8 cellular contexts compared by ENCODE assay signal in genomic region chr21:16194851-16195251, GRCh38.
DNase-seq lines count a peak whose midpoint lies in the region; ATAC-seq and TF ChIP-seq lines count a peak whose summit lies in the region.

No MANE protein-coding gene starts in this region.

- intact Hi-C loops in esophagus muscularis mucosa (cut with DNase I): loop anchor here (10.0 kb wide), 1 partner anchor 120 kb away; no protein-coding TSS in a partner anchor

- H3K4me3 ChIP-seq in Karpas-422 (ENCODE audit: low read length) (no peak overlapping the region), esophagus muscularis mucosa (peak overlapping the region; percentile 30 to 57 (median 44)), neuronal stem cell (ENCODE audit: low read length in 2 of 2) (peak overlapping the region in 1 of 2 donors; percentile 56), SK-N-SH (ENCODE audit: low read depth in 2 of 2, low read length in 1 of 2) (no peak overlapping the region)

- no peak overlapping the region for H2BK12ac ChIP-seq in neuronal stem cell (ENCODE audit: low read length)

- no peaks in the 10 kb centered on the region for H3K79me1 ChIP-seq in neuronal stem cell (ENCODE audit: low read depth, low read length)

- no peaks in the 10 kb centered on the region for H3K9me2 ChIP-seq in Karpas-422 (replicated peaks; ENCODE audit: insufficient read depth, low read length)
- no peaks in the 10 kb centered on the region for H3K9me2 ChIP-seq in SK-N-SH

- H3F3A ChIP-seq in SK-N-SH (replicated peaks; ENCODE audit: insufficient read depth): no peaks in the 10 kb centered on the region

- H3K4me2 ChIP-seq in Karpas-422 (ENCODE audit: low read depth, low read length, poor library complexity, severe bottlenecking) (peak overlapping the region; percentile 68), neuronal stem cell (ENCODE audit: insufficient read depth, low read length, poor library complexity, severe bottlenecking) (no peak overlapping the region), SK-N-SH (no peak overlapping the region)

- H4K91ac ChIP-seq in neuronal stem cell (ENCODE audit: low read depth, low read length, poor library complexity): no peak overlapping the region

- H3K14ac ChIP-seq in neuronal stem cell (ENCODE audit: low read length): no peak overlapping the region

- no peaks in the 10 kb centered on the region for H3K27me3 ChIP-seq in Karpas-422 (ENCODE audit: low read length)
- H3K27me3 ChIP-seq in esophagus muscularis mucosa: no peaks in the 10 kb centered on the region
- no peaks in the 10 kb centered on the region for H3K27me3 ChIP-seq in neuronal stem cell (ENCODE audit: control insufficient read depth in 3 of 3, insufficient read depth in 3 of 3, low read depth in 1 of 3, low read length in 3 of 3)
- H3K27me3 ChIP-seq in SK-N-SH (ENCODE audit: insufficient read depth): no peaks in the 10 kb centered on the region

- ATAC-seq in GM18517 (IDR thresholded peaks at IDR 0.05; ENCODE audit: unreplicated experiment): no peak

- WGBS in esophagus muscularis mucosa: 42% methylated on average over 6 of the region's 6 CpGs
- WGBS in neuronal stem cell (ENCODE audit: extremely low coverage in 2 of 2, insufficient read length in 2 of 2, insufficient replicate concordance in 1 of 2), 2 donors: no CpG with 5 or more reads among the region's 6 CpGs
- 67% methylated on average over 6 of the region's 6 CpGs for WGBS in SK-N-SH (ENCODE audit: low lambda C conversion rate)

- DNase-seq in CMK (ENCODE audit: low read depth) (peak; percentile 37), Karpas-422 (no peak), esophagus muscularis mucosa (ENCODE audit: extremely low spot score) (no peak), neuronal stem cell (ENCODE audit: low spot score) (no peak), cortex of kidney (lab: John Stamatoyannopoulos, UW) (no peak), SK-N-SH (no peak), GM20000 (ENCODE audit: low spot score) (no peak)

- no peak overlapping the region for H3K4ac ChIP-seq in neuronal stem cell (ENCODE audit: low read length)

- no peaks in the 10 kb centered on the region for H4K20me1 ChIP-seq in Karpas-422 (ENCODE audit: insufficient read depth, low read depth, low read length)
- H4K20me1 ChIP-seq in SK-N-SH (ENCODE audit: insufficient read depth): no peaks in the 10 kb centered on the region

- H3K27ac ChIP-seq in Karpas-422 (ENCODE audit: low read length) (no peak overlapping the region), esophagus muscularis mucosa (replicated peaks in 1 of 4) (peak overlapping the region; percentile 62 to 74 (median 66)), neuronal stem cell (replicated peaks; ENCODE audit: low read length) (peak overlapping the region; percentile 91), SK-N-SH (ENCODE audit: low read depth in 2 of 2, low read length in 1 of 2) (no peak overlapping the region)

- no peak for TF ChIP-seq EP300 in esophagus muscularis mucosa (IDR thresholded peaks at IDR 0.05)
- no peak for TF ChIP-seq EP300 in SK-N-SH (IDR thresholded peaks at IDR 0.05; ENCODE audit: borderline replicate concordance in 1 of 2, low read depth in 1 of 2, low read length in 1 of 2)

- H2BK5ac ChIP-seq in neuronal stem cell (ENCODE audit: low read length): no peak overlapping the region

- no peak overlapping the region for H2AK5ac ChIP-seq in neuronal stem cell (ENCODE audit: low read depth, low read length)

- peaks cover 18% of the 10 kb centered on the region for H3K4me1 ChIP-seq in Karpas-422 (ENCODE audit: low read length)
- H3K4me1 ChIP-seq in esophagus muscularis mucosa: no peaks in the 10 kb centered on the region
- H3K4me1 ChIP-seq in neuronal stem cell (ENCODE audit: control insufficient read depth in 2 of 2, insufficient read depth in 1 of 2, low read depth in 1 of 2, low read length in 2 of 2): peaks cover 4 to 11% of the 10 kb centered on the region in 2 donors
- H3K4me1 ChIP-seq in SK-N-SH (ENCODE audit: control insufficient read depth in 1 of 2, insufficient read depth in 2 of 2, low read depth in 1 of 2, low read length in 1 of 2): no peaks in the 10 kb centered on the region; a peak in 1 of 4 replicates

- H3K36me3 ChIP-seq in Karpas-422 (ENCODE audit: insufficient read depth, low read length): no peaks in the 10 kb centered on the region
- H3K36me3 ChIP-seq in esophagus muscularis mucosa: no peaks in the 10 kb centered on the region
- H3K36me3 ChIP-seq in neuronal stem cell (replicated peaks in 1 of 2; ENCODE audit: control insufficient read depth in 2 of 2, insufficient read depth in 2 of 2, low read length in 2 of 2): no peaks in the 10 kb centered on the region
- H3K36me3 ChIP-seq in SK-N-SH (replicated peaks in 1 of 2; ENCODE audit: control insufficient read depth in 1 of 2, insufficient read depth in 2 of 2, low read length in 1 of 2): no peaks in the 10 kb centered on the region

- no peak overlapping the region for H3K23ac ChIP-seq in neuronal stem cell (ENCODE audit: low read depth, low read length, poor library complexity)

- no peak overlapping the region for H3K9ac ChIP-seq in Karpas-422 (ENCODE audit: low read length)
- no peak overlapping the region for H3K9ac ChIP-seq in neuronal stem cell (ENCODE audit: low read depth, low read length, poor library complexity)
- no peak overlapping the region for H3K9ac ChIP-seq in SK-N-SH

- CTCF ChIA-PET in SK-N-SH (lab: Yijun Ruan, JAX): interaction anchor here (1.3 kb wide), 1 partner anchor 15 kb away, joined by 3 read pairs; no protein-coding TSS in a partner anchor

- no peak overlapping the region for H3K18ac ChIP-seq in neuronal stem cell (ENCODE audit: low read length)

- POLR2A ChIA-PET in SK-N-SH (lab: Yijun Ruan, JAX): no interaction called here

- H2BK120ac ChIP-seq in neuronal stem cell (ENCODE audit: low read depth, low read length): no peak overlapping the region

- H3K9me3 ChIP-seq in Karpas-422 (ENCODE audit: low read length) (peaks cover 3% of the 10 kb centered on the region; the same call in 1 of the 2 replicates), esophagus muscularis mucosa (peaks cover 0 to 6% (median 2%) of the 10 kb centered on the region in 4 donors), neuronal stem cell (replicated peaks in 1 of 2; ENCODE audit: control insufficient read depth in 2 of 2, insufficient read depth in 1 of 2, low read depth in 1 of 2, low read length in 2 of 2) (peaks cover 0 to 17% of the 10 kb centered on the region in 2 donors), SK-N-SH (no peaks in the 10 kb centered on the region)

- no peak overlapping the region for H2AFZ ChIP-seq in Karpas-422 (ENCODE audit: low read length)
- no peak overlapping the region for H2AFZ ChIP-seq in neuronal stem cell (ENCODE audit: low read length)
- H2AFZ ChIP-seq in SK-N-SH (ENCODE audit: low read depth): no peak overlapping the region

- no peak for TF ChIP-seq POLR2A in esophagus muscularis mucosa (IDR thresholded peaks at IDR 0.05; ENCODE audit: low read depth)

- no peaks in the 10 kb centered on the region for H3K79me2 ChIP-seq in Karpas-422 (ENCODE audit: low read length)
- H3K79me2 ChIP-seq in SK-N-SH (ENCODE audit: insufficient read depth): no peaks in the 10 kb centered on the region

- no peak overlapping the region for H2BK15ac ChIP-seq in neuronal stem cell (ENCODE audit: low read length)

- H4K8ac ChIP-seq in neuronal stem cell (ENCODE audit: low read depth, low read length): no peak overlapping the region

- TF ChIP-seq RAD21 in SK-N-SH (IDR thresholded peaks at IDR 0.05; ENCODE audit: low read length): no peak

- no peak for TF ChIP-seq CTCF in esophagus muscularis mucosa (IDR thresholded peaks at IDR 0.05)
- no peak for TF ChIP-seq CTCF in SK-N-SH (IDR thresholded peaks at IDR 0.05)
- TF ChIP-seq CTCF in GM20000 (IDR thresholded peaks at IDR 0.05; ENCODE audit: extremely low read depth, missing control alignments): no peak

TF ChIP-seq in SK-N-SH, 30 proteins besides CTCF, POLR2A, EP300 and RAD21:
- TF ChIP-seq FOXJ3 (CRISPR knock-in tag; IDR thresholded peaks at IDR 0.05) (no peak), SIN3A (IDR thresholded peaks at IDR 0.05; ENCODE audit: borderline replicate concordance, low read depth, low read length) (no peak), MEF2A (IDR thresholded peaks at IDR 0.05; ENCODE audit: borderline replicate concordance, low read depth) (no peak)
TF ChIP-seq in SK-N-SH: peak in this region for 0.

Comparison
In these comparisons a context has a peak if more than half of its experiments do, and no peak if none do; other contexts are left out.
1. H3K27ac ChIP-seq: peak in esophagus muscularis mucosa (4 of 4) and neuronal stem cell (single experiment); none in Karpas-422 (single experiment) and SK-N-SH (0 of 2).
2. H3K4me3 ChIP-seq: peak in esophagus muscularis mucosa (4 of 4); none in Karpas-422 (single experiment) and SK-N-SH (0 of 2).